Comparison of ENCODE assay signal across 1 cellular context in genomic region chr3:194247350-194247740, GRCh38.
TF ChIP-seq lines count a peak whose summit lies in the region.

No MANE protein-coding gene starts in this region.

TF ChIP-seq in H1, 55 proteins besides CTCF, POLR2A, EP300 and RAD21 (continued from another document):
- no peak for TF ChIP-seq GABPA (IDR thresholded peaks at IDR 0.05; ENCODE audit: borderline replicate concordance, insufficient read depth, low read length)
- no peak for TF ChIP-seq CTBP2 (IDR thresholded peaks at IDR 0.05; ENCODE audit: borderline replicate concordance, insufficient read depth, insufficient read length, low read length)
- TF ChIP-seq TAF7 (optimal IDR thresholded peaks at IDR 0.05; ENCODE audit: borderline replicate concordance, low read depth, low read length): no peak
- no peak for TF ChIP-seq PHF8 (conservative IDR thresholded peaks at IDR 0.05; ENCODE audit: low read depth, low read length)
